ENCODE assay signal across 8 cellular contexts in the genomic region with DNA sequence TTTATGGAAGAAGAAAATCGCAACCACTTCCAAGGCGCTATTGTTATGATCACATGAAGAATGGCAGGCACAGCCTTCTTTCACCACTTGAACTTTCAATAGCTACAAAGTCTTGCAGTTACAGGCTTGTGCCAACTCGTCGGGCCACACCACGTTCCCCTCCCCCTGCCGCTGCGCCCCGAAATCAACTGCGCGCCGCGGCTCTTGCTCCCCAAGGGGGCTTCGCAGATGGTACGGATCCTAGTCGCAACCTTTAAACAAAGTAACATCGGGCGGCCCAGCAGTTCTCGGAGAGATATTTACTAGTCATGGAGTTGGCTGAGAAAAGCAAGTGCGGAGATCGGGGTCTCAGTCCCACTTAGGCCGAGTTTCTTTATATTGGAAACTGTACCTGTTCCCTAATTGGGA. TPM values are rescaled to one million over a fixed set of nuclear protein-coding genes. Genes with fewer than 3 reads are reported as not detected.
DNase-seq lines count a peak whose midpoint lies in the region; ATAC-seq and TF ChIP-seq lines count a peak whose summit lies in the region.

No MANE protein-coding gene starts in this region.

- no peak overlapping the region for H3K27ac Mint-ChIP-seq in CD4-positive, alpha-beta T cell

- H3K4me3 ChIP-seq in coronary artery (peak overlapping the region; percentile 77), muscle layer of colon (ENCODE audit: low read depth in 1 of 2, low read length in 2 of 2) (peak overlapping the region; percentile 79 to 86)

- POLR2A ChIA-PET in CD4-positive, alpha-beta T cell (lab: Charles Lee), result no interaction called here

- CTCF ChIA-PET in CD4-positive, alpha-beta T cell (lab: Charles Lee), result no interaction called here

- no peaks in the 10 kb centered on the region for H3K9me3 ChIP-seq in CD4-positive, alpha-beta T cell (ENCODE audit: control insufficient read depth, low read length)
- H3K9me3 ChIP-seq in muscle layer of colon (ENCODE audit: low read length), result no peaks in the 10 kb centered on the region

- H3K36me3 ChIP-seq in muscle layer of colon (ENCODE audit: insufficient read depth, low read length), result no peaks in the 10 kb centered on the region

- H3K36me3 Mint-ChIP-seq in CD4-positive, alpha-beta T cell (ENCODE audit: low read depth), result no peaks in the 10 kb centered on the region

- H3K4me3 Mint-ChIP-seq in CD4-positive, alpha-beta T cell, result peak overlapping the region; percentile 30

- H3K27me3 ChIP-seq in CD4-positive, alpha-beta T cell (ENCODE audit: control insufficient read depth, insufficient read depth, low read length), result peaks cover 60% of the 10 kb centered on the region
- H3K27me3 ChIP-seq in muscle layer of colon (ENCODE audit: control insufficient read depth in 1 of 2, insufficient read depth in 2 of 2, low read length in 2 of 2), result no peaks in the 10 kb centered on the region

- TF ChIP-seq CTCF in CD4-positive, alpha-beta T cell (IDR thresholded peaks at IDR 0.05), result no peak
- TF ChIP-seq CTCF in coronary artery (IDR thresholded peaks at IDR 0.05), result no peak

- no peaks in the 10 kb centered on the region for H3K9me3 Mint-ChIP-seq in CD4-positive, alpha-beta T cell

- no peak overlapping the region for H3K27ac ChIP-seq in CD4-positive, alpha-beta T cell (ENCODE audit: low read depth, low read length)
- H3K27ac ChIP-seq in coronary artery (peak overlapping the region in 1 of 2 donors; percentile 8), muscle layer of colon (ENCODE audit: low read depth, low read length) (peak overlapping the region; percentile 92)

- peaks cover 76% of the 10 kb centered on the region for H3K27me3 Mint-ChIP-seq in CD4-positive, alpha-beta T cell

- peaks cover 5% of the 10 kb centered on the region for H3K4me1 ChIP-seq in muscle layer of colon (ENCODE audit: insufficient read depth, low read length)

- ATAC-seq in CD4-positive, alpha-beta T cell (ENCODE audit: poor library complexity), result no peak
- ATAC-seq in HG02970 (IDR thresholded peaks at IDR 0.05; ENCODE audit: low FRiP score, unreplicated experiment), result no peak

- peaks cover 12% of the 10 kb centered on the region for H3K4me1 Mint-ChIP-seq in CD4-positive, alpha-beta T cell (ENCODE audit: low read depth)

- no peak for DNase-seq in CD4-positive, alpha-beta T cell
- DNase-seq in coronary artery (ENCODE audit: low spot score), result no peak
- no peak for DNase-seq in AG20443 (ENCODE audit: low spot score)
- no peak for DNase-seq in posterior vena cava (ENCODE audit: low spot score)
- DNase-seq in SIG-M5 (lab: John Stamatoyannopoulos, UW), result no peak

- intact Hi-C loops in CD4-positive, alpha-beta T cell (cut with DNase I, micrococcal nuclease), result no loop called here
- intact Hi-C loops in posterior vena cava (cut with DNase I), result no loop called here

- TF ChIP-seq RAD21 in Ishikawa (IDR thresholded peaks at IDR 0.05; ENCODE audit: low read depth), result no peak

- H3K9ac ChIP-seq in muscle layer of colon (ENCODE audit: low read length), result peak overlapping the region; percentile 51

- TF ChIP-seq EP300 in Ishikawa (IDR thresholded peaks at IDR 0.05; ENCODE audit: borderline replicate concordance), result no peak

TF ChIP-seq in Ishikawa, 13 proteins besides CTCF, POLR2A, EP300 and RAD21:
- TF ChIP-seq YY1 (IDR thresholded peaks at IDR 0.05; ENCODE audit: low read depth) (0 out of 2 replicates have a peak, but pooled peaks have one; percentile 5), NFIC (IDR thresholded peaks at IDR 0.05) (no peak), ZBTB7A (IDR thresholded peaks at IDR 0.05; ENCODE audit: low read depth) (0 out of 2 replicates have a peak, but pooled peaks have one; percentile 52)

RNA-seq across cellular contexts. Expression of a gene that starts 1.0 kb away (rescaled TPM):
- not detected for total RNA-seq in CD4-positive, alpha-beta T cell
- 10 to 100 TPM; 18.6 to 24.9 TPM for total RNA-seq in posterior vena cava

Comparison
In these comparisons a context has a peak if more than half of its experiments do, and no peak if none do; other contexts are left out.
1. RNA of a gene that starts 1.0 kb away (total RNA-seq): 18.6 to 24.9 TPM in posterior vena cava; not detected in CD4-positive, alpha-beta T cell; every median in the first group is over 10 times any median in the second.